Comparison of ENCODE assay signal across 39 cellular contexts in the genomic region with DNA sequence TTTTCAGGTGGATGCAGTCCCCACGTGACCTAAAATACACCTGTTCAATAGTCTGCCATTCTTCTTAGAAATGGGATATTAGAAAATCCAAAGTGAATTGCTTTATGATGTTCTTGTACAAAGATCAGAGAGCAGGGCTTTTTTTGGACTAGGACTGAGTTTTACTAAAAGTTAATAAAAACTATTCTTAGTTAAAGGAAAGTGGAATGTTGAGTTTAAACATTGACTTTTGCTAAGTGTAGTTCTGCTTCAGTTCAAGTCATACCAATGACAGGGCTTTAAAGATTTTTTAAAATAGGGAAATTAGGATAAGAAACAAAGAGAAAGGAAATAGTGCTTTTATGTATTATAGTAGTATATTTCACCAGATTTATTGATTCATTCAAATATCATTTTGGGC. TPM values are rescaled to one million over a fixed set of nuclear protein-coding genes. Genes with fewer than 3 reads are reported as not detected.
"Had no signal": no experiment of that assay in that cellular context is flagged by ENCODE, and none has a peak within 500 bp of the region (broad histone marks: within the 10 kb centered on the region; RNA-seq: fewer than 3 reads in every experiment).

A gene with protein sequence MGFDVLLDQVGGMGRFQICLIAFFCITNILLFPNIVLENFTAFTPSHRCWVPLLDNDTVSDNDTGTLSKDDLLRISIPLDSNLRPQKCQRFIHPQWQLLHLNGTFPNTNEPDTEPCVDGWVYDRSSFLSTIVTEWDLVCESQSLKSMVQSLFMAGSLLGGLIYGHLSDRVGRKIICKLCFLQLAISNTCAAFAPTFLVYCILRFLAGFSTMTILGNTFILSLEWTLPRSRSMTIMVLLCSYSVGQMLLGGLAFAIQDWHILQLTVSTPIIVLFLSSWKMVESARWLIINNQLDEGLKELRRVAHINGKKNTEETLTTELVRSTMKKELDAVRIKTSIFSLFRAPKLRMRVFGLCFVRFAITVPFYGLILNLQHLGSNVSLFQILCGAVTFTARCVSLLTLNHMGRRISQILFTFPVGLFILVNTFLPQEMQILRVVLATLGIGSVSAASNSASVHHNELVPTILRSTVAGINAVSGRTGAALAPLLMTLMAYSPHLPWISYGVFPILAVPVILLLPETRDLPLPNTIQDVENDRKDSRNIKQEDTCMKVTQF (minus strand): TSS at position 101 of the 400 bp plus-strand sequence. CDS start 442 bp downstream, outside the sequence.

- DNase-seq: activated CD4-positive, alpha-beta T cell treated with anti-CD3 and anti-CD28 coated beads for 1 hour; activated CD4-positive, alpha-beta T cell treated with anti-CD3 and anti-CD28 coated beads, Interleukin-2, amount 10 ng/mL, durations not matched to agents 24 days and 14 days; activated CD4-positive, alpha-beta T cell treated with anti-CD3 and anti-CD28 coated beads, Interleukin-2, amount 50 U/mL, for 4 hours; activated CD4-positive, CD25-positive, alpha-beta regulatory T cell; activated CD8-positive, alpha-beta T cell treated with anti-CD3 and anti-CD28 coated beads for 36 hours; activated gamma-delta T cell; activated naive CD4-positive, alpha-beta T cell treated with Interleukin-2 at 50 U/mL for 16 hours; activated naive CD8-positive, alpha-beta T cell treated with anti-CD3 and anti-CD28 coated beads, Interleukin-2, amount 10 ng/mL, durations not matched to agents 7 days and 5 days; activated T-cell treated with anti-CD3 and anti-CD28 coated beads, Interleukin-2, amount 50 U/mL, for 1 hour; activated T-cell treated with anti-CD3 and anti-CD28 coated beads, Interleukin-2, amount 50 U/mL, for 72 hours; amygdala; body of pancreas; NCI-H1092 treated with DMSO at 0.1 percent for 48 hours; NCI-H1417; NCI-H146; NCI-H187; NCI-H2029 treated with DMSO at 0.1 percent for 48 hours; NCI-H2107; NCI-H2171; NCI-H510A; NCI-H526; NCI-H748 treated with DMSO at 0.1 percent for 48 hours; NK-92 treated with Interleukin-12 subunit alpha and Interleukin-12 subunit beta, amount 100 ng/mL, for 24 hours; PC-3; Peyer's patch; RPMI8226; T-helper 1 cell; T-helper 2 cell; T-helper 9 cell; WERI-Rb-1 had no signal

- H3K27me3 ChIP-seq: ascending aorta, body of pancreas, breast epithelium, Peyer's patch had no signal

- ATAC-seq: activated CD8-positive, alpha-beta T cell treated with anti-CD3 and anti-CD28 coated beads for 36 hours; activated T-cell treated with anti-CD3 and anti-CD28 coated beads, Interleukin-2, amount 50 U/mL, for 72 hours; activated T-helper 17 cell treated with anti-CD3 and anti-CD28 coated beads, Interleukin-2, amount 50 U/mL, for 72 hours; body of pancreas; PC-3; Right ventricle myocardium inferior had no signal

- H3K9me3 Mint-ChIP-seq: activated CD4-positive, alpha-beta T cell treated with anti-CD3 and anti-CD28 coated beads, Interleukin-2, amount 10 ng/mL, durations not matched to agents 24 days and 14 days; activated CD8-positive, alpha-beta T cell treated with anti-CD3 and anti-CD28 coated beads for 36 hours; activated naive CD4-positive, alpha-beta T cell treated with anti-CD3 and anti-CD28 coated beads, Interleukin-2, amount 50 U/mL, for 24 hours; activated naive CD8-positive, alpha-beta T cell treated with anti-CD3 and anti-CD28 coated beads, Interleukin-2, amount 10 ng/mL, durations not matched to agents 7 days and 5 days; activated T-cell treated with anti-CD3 and anti-CD28 coated beads, Interleukin-2, amount 50 U/mL, for 72 hours; activated T-helper 17 cell treated with anti-CD3 and anti-CD28 coated beads, Interleukin-2, amount 50 U/mL, for 72 hours had no signal

- H3K36me3 ChIP-seq: ascending aorta, breast epithelium, Peyer's patch, WERI-Rb-1 had no signal

- H3K9me3 ChIP-seq: ascending aorta, body of pancreas, breast epithelium, Peyer's patch had no signal

- H3K4me1 Mint-ChIP-seq: activated CD4-positive, alpha-beta T cell treated with anti-CD3 and anti-CD28 coated beads, Interleukin-2, amount 10 ng/mL, durations not matched to agents 24 days and 14 days; activated naive CD4-positive, alpha-beta T cell treated with anti-CD3 and anti-CD28 coated beads, Interleukin-2, amount 50 U/mL, for 24 hours; activated naive CD8-positive, alpha-beta T cell treated with anti-CD3 and anti-CD28 coated beads, Interleukin-2, amount 10 ng/mL, durations not matched to agents 7 days and 5 days; activated T-helper 17 cell treated with anti-CD3 and anti-CD28 coated beads, Interleukin-2, amount 50 U/mL, for 72 hours had no signal

- H3K36me3 Mint-ChIP-seq: activated naive CD4-positive, alpha-beta T cell treated with anti-CD3 and anti-CD28 coated beads, Interleukin-2, amount 50 U/mL, for 24 hours; activated naive CD8-positive, alpha-beta T cell treated with anti-CD3 and anti-CD28 coated beads, Interleukin-2, amount 10 ng/mL, durations not matched to agents 7 days and 5 days had no signal

- H3K27ac Mint-ChIP-seq: activated CD4-positive, alpha-beta T cell treated with anti-CD3 and anti-CD28 coated beads, Interleukin-2, amount 10 ng/mL, durations not matched to agents 24 days and 14 days; activated CD8-positive, alpha-beta T cell treated with anti-CD3 and anti-CD28 coated beads for 36 hours; activated naive CD4-positive, alpha-beta T cell treated with anti-CD3 and anti-CD28 coated beads, Interleukin-2, amount 50 U/mL, for 24 hours; activated naive CD8-positive, alpha-beta T cell treated with anti-CD3 and anti-CD28 coated beads, Interleukin-2, amount 10 ng/mL, durations not matched to agents 7 days and 5 days; activated T-cell treated with anti-CD3 and anti-CD28 coated beads, Interleukin-2, amount 50 U/mL, for 72 hours; activated T-helper 17 cell treated with anti-CD3 and anti-CD28 coated beads, Interleukin-2, amount 50 U/mL, for 72 hours had no signal

- H3K27ac ChIP-seq: ascending aorta, body of pancreas, breast epithelium, Peyer's patch, WERI-Rb-1 had no signal

- H3K4me3 Mint-ChIP-seq: activated CD4-positive, alpha-beta T cell treated with anti-CD3 and anti-CD28 coated beads, Interleukin-2, amount 10 ng/mL, durations not matched to agents 24 days and 14 days; activated CD8-positive, alpha-beta T cell treated with anti-CD3 and anti-CD28 coated beads for 36 hours; activated naive CD4-positive, alpha-beta T cell treated with anti-CD3 and anti-CD28 coated beads, Interleukin-2, amount 50 U/mL, for 24 hours; activated naive CD8-positive, alpha-beta T cell treated with anti-CD3 and anti-CD28 coated beads, Interleukin-2, amount 10 ng/mL, durations not matched to agents 7 days and 5 days; activated T-cell treated with anti-CD3 and anti-CD28 coated beads, Interleukin-2, amount 50 U/mL, for 72 hours; activated T-helper 17 cell treated with anti-CD3 and anti-CD28 coated beads, Interleukin-2, amount 50 U/mL, for 72 hours had no signal

- H3K4me3 ChIP-seq: ascending aorta, body of pancreas, breast epithelium, Peyer's patch had no signal

- H3K4me1 ChIP-seq: ascending aorta, body of pancreas, breast epithelium, Peyer's patch had no signal

RNA-seq across cellular contexts. Expression of the gene that starts here (rescaled TPM):
- total RNA-seq: activated CD4-positive, alpha-beta T cell treated with anti-CD3 and anti-CD28 coated beads, Interleukin-2, amount 10 ng/mL, durations not matched to agents 24 days and 14 days; activated CD8-positive, alpha-beta memory T cell treated with anti-CD3 and anti-CD28 coated beads for 36 hours; activated CD8-positive, alpha-beta T cell treated with anti-CD3 and anti-CD28 coated beads for 36 hours; activated naive CD8-positive, alpha-beta T cell treated with anti-CD3 and anti-CD28 coated beads, Interleukin-2, amount 10 ng/mL, durations not matched to agents 7 days and 5 days; activated T-cell treated with anti-CD3 and anti-CD28 coated beads, Interleukin-2, amount 50 U/mL, for 72 hours; activated T-helper 17 cell treated with anti-CD3 and anti-CD28 coated beads, Interleukin-2, amount 50 U/mL, for 72 hours; ascending aorta; body of pancreas; breast epithelium; cardiac septum; M059J; PC-3; Peyer's patch; Right ventricle myocardium inferior had no signal
- polyA plus RNA-seq: adipose tissue had no signal
